Comparison of ENCODE assay signal across 8 cellular contexts in the genomic region with DNA sequence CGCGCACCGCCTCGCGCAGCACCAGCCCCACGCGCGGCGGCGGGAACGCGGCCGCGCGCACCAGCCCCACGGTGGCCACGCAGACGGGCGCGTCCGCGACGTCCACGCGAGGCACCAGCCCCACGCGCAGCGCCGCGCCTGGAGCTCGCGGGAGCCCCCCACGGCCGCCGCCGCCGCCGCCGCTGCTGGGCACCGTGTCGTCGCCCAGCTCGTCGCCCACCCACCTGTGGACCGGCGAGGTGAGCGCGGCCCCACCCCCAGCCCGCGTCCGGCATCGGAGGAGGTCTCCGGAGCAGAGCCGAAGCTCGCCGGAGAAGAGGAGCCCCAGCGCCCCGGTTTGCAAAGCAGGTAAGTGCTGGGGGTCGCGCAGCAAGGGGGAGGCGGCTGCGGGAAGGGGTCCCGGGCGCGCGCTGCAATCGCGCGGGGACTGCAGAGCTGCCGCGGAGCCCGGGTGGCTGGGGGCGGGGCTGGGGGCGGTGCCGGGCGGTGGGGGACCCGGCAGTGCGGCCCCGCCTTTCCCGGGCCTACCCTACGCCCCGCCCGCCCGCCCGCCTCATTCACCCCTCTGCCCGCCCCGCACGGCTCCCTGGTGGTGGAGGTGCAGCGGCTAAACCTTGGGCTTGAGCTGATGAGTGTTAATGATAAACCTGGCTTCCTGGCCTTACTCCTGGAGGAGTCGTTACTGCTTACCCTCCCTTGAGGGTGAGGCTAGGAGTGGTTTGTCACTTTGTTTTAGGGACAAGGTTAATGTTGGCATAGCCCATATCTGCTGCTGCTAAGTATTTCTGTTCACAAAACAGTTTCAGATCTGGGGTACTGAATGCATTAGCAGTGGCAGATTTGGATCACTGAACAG. TPM values are rescaled to one million over a fixed set of nuclear protein-coding genes. Genes with fewer than 3 reads are reported as not detected.
DNase-seq lines count a peak whose midpoint lies in the region; ATAC-seq and TF ChIP-seq lines count a peak whose summit lies in the region.

No MANE protein-coding gene starts in this region.

- peak overlapping the region; percentile 49 for H3K9ac ChIP-seq in endodermal cell (ENCODE audit: extremely low read depth, low read length, poor library complexity, severe bottlenecking)

- H3K4me1 Mint-ChIP-seq in Calu3 (ENCODE audit: low read depth, unreplicated experiment) = peaks cover 17% of the 10 kb centered on the region
- H3K4me1 Mint-ChIP-seq in endodermal cell = peaks cover 31% of the 10 kb centered on the region

- H3K9me3 Mint-ChIP-seq in Calu3 (ENCODE audit: low read depth, unreplicated experiment) (no peaks in the 10 kb centered on the region), endodermal cell (no peaks in the 10 kb centered on the region)

- H3K36me3 Mint-ChIP-seq in Calu3 (ENCODE audit: insufficient read depth, unreplicated experiment) = peaks cover 29% of the 10 kb centered on the region
- peaks cover 10% of the 10 kb centered on the region for H3K36me3 Mint-ChIP-seq in endodermal cell (ENCODE audit: low read depth)

- H3K27me3 Mint-ChIP-seq in Calu3 (ENCODE audit: unreplicated experiment) (no peaks in the 10 kb centered on the region), endodermal cell (ENCODE audit: insufficient read depth) (no peaks in the 10 kb centered on the region)

- H3K36me3 ChIP-seq in endodermal cell (ENCODE audit: control insufficient read depth, insufficient read depth, low read length) = no peaks in the 10 kb centered on the region

- intact Hi-C loops in Calu3 (cut with micrococcal nuclease; ENCODE audit: unreplicated experiment) = loop anchor here (10.0 kb wide), 1 partner anchor 379 kb away; the partner anchor contains the start of gene NBEAL1

- no peak for TF ChIP-seq CTCF in Calu3 (IDR thresholded peaks at IDR 0.05; ENCODE audit: unreplicated experiment)
- peak; percentile 39 for TF ChIP-seq CTCF in endodermal cell (conservative IDR thresholded peaks at IDR 0.05)

- peak overlapping the region; percentile 89 for H3K4me3 ChIP-seq in endodermal cell (ENCODE audit: low read length)

- H3K27ac Mint-ChIP-seq in Calu3 (ENCODE audit: unreplicated experiment) (peak overlapping the region; percentile 76), endodermal cell (peak overlapping the region; percentile 68)

- BruUV-seq in Calu3 (replicated peaks; lab: Mats Ljungman, UMichigan) = no TSS peak

- peak; percentile 43 for ATAC-seq in GM21360 (IDR thresholded peaks at IDR 0.05; ENCODE audit: unreplicated experiment)

- no peaks in the 10 kb centered on the region for H3K9me3 ChIP-seq in endodermal cell (ENCODE audit: control insufficient read depth, low read length)

- H3K27ac ChIP-seq in endodermal cell (ENCODE audit: low read depth, low read length) = peak overlapping the region; percentile 86

- peak; percentile 92 for DNase-seq in Calu3
- DNase-seq in HS-5 (ENCODE audit: low read depth) = peak; percentile 20
- peak; percentile 39 for DNase-seq in NK-92 (lab: John Stamatoyannopoulos, UW; ENCODE audit: unreplicated experiment)
- DNase-seq in activated CD8-positive, alpha-beta memory T cell treated with anti-CD3 and anti-CD28 coated beads, Interleukin-2, amount 50 U/mL, for 24 hours (ENCODE audit: extremely low read depth) = peak; percentile 35
- DNase-seq in endodermal cell = peak; percentile 96
- peak; percentile 65 for DNase-seq in midbrain (lab: John Stamatoyannopoulos, UW)
- DNase-seq in stimulated activated CD8-positive, alpha-beta memory T cell treated with anti-CD3 and anti-CD28 coated beads, Interleukin-2, amount 100 ng/mL, for 48 hours (ENCODE audit: low read depth in 2 of 2) = peak; percentile 71 to 83

- H3K4me1 ChIP-seq in endodermal cell (ENCODE audit: control insufficient read depth, insufficient read depth, low read length) = peaks cover 5% of the 10 kb centered on the region

- H3K4me3 Mint-ChIP-seq in Calu3 (ENCODE audit: low read depth, unreplicated experiment) (peak overlapping the region; percentile 92), endodermal cell (peak overlapping the region; percentile 91)

- H3K27me3 ChIP-seq in endodermal cell (ENCODE audit: control insufficient read depth, insufficient read depth, low read length, poor library complexity, severe bottlenecking) = no peaks in the 10 kb centered on the region

- WGBS in endodermal cell (ENCODE audit: insufficient coverage in 1 of 2, insufficient read length in 1 of 2), 2 experiments = 0% methylated on average over 19 to 87 of the region's 90 CpGs

- CTCF ChIA-PET in Calu3 (lab: Charles Lee) = interaction anchor here (0.5 to 1.7 kb wide), 5 partner anchors 34 to 1514 kb away, joined by 3 to 9 read pairs (median 3); no protein-coding TSS in a partner anchor

RNA-seq across cellular contexts. Expression of gene FAM117B, which starts 0.9 kb away (rescaled TPM):
- total RNA-seq in Calu3 (2022) = 6.7 and 7.5 TPM in 2 replicates
- total RNA-seq in endodermal cell = 10 to 100 TPM; 32.1 to 34.0 TPM
- polyA plus RNA-seq in endodermal cell (2013, experiment 1 of 2) = 19.1 TPM
- 19.8 TPM for polyA plus RNA-seq in endodermal cell (2013, experiment 2 of 2)

Comparison
In these comparisons a context has a peak if more than half of its experiments do, and no peak if none do; other contexts are left out.
1. Peak in every context shown above with its lines: DNase-seq, ATAC-seq, H3K4me3 ChIP-seq and H3K27ac ChIP-seq.
2. DNase-seq: peak in every context shown above with its lines; median percentile 96 in endodermal cell; 92 in Calu3; 77 in stimulated activated CD8-positive, alpha-beta memory T cell treated with anti-CD3 and anti-CD28 coated beads, Interleukin-2, amount 100 ng/mL, for 48 hours; 65 in midbrain; 39 in NK-92; 35 in activated CD8-positive, alpha-beta memory T cell treated with anti-CD3 and anti-CD28 coated beads, Interleukin-2, amount 50 U/mL, for 24 hours; 20 in HS-5.